Comparison of ENCODE assay signal across 1 cellular context in the genomic region with DNA sequence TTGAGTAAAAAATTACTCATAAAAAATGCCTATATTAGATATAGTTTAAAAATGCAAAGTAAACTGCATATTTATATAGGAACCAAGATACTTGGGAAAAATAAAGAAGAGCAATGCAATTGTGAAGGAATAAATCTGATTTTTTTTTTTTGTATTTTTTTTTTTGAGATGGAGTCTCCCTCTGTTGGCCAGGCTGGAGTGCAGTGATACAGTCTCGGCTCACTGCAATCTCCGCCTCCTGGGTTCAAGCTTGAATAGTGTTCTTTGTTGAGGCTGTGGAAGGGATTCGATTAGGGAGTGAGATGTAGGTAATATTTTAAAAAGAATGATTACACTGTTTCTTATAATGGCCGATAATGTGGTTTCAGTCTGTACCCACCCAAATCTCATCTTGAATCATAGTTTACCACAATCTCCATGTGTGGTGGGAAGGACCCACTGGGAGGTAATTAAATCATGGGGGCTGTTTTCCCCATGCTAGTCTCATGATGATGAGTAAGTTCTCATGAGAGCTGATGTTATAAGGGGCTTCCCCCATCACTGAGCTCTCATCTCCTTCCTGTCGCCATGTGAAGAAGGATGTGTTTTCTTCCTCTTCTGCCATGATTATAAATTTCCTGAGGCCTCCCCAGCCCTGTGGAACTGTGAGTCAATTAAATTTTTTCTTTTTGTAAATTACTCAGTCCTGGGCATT.
TF ChIP-seq lines count a peak whose summit lies in the region.

No MANE protein-coding gene starts in this region.

TF ChIP-seq in GM23338, 12 proteins besides CTCF, POLR2A, EP300 and RAD21:
- TF ChIP-seq, protein P1, sequence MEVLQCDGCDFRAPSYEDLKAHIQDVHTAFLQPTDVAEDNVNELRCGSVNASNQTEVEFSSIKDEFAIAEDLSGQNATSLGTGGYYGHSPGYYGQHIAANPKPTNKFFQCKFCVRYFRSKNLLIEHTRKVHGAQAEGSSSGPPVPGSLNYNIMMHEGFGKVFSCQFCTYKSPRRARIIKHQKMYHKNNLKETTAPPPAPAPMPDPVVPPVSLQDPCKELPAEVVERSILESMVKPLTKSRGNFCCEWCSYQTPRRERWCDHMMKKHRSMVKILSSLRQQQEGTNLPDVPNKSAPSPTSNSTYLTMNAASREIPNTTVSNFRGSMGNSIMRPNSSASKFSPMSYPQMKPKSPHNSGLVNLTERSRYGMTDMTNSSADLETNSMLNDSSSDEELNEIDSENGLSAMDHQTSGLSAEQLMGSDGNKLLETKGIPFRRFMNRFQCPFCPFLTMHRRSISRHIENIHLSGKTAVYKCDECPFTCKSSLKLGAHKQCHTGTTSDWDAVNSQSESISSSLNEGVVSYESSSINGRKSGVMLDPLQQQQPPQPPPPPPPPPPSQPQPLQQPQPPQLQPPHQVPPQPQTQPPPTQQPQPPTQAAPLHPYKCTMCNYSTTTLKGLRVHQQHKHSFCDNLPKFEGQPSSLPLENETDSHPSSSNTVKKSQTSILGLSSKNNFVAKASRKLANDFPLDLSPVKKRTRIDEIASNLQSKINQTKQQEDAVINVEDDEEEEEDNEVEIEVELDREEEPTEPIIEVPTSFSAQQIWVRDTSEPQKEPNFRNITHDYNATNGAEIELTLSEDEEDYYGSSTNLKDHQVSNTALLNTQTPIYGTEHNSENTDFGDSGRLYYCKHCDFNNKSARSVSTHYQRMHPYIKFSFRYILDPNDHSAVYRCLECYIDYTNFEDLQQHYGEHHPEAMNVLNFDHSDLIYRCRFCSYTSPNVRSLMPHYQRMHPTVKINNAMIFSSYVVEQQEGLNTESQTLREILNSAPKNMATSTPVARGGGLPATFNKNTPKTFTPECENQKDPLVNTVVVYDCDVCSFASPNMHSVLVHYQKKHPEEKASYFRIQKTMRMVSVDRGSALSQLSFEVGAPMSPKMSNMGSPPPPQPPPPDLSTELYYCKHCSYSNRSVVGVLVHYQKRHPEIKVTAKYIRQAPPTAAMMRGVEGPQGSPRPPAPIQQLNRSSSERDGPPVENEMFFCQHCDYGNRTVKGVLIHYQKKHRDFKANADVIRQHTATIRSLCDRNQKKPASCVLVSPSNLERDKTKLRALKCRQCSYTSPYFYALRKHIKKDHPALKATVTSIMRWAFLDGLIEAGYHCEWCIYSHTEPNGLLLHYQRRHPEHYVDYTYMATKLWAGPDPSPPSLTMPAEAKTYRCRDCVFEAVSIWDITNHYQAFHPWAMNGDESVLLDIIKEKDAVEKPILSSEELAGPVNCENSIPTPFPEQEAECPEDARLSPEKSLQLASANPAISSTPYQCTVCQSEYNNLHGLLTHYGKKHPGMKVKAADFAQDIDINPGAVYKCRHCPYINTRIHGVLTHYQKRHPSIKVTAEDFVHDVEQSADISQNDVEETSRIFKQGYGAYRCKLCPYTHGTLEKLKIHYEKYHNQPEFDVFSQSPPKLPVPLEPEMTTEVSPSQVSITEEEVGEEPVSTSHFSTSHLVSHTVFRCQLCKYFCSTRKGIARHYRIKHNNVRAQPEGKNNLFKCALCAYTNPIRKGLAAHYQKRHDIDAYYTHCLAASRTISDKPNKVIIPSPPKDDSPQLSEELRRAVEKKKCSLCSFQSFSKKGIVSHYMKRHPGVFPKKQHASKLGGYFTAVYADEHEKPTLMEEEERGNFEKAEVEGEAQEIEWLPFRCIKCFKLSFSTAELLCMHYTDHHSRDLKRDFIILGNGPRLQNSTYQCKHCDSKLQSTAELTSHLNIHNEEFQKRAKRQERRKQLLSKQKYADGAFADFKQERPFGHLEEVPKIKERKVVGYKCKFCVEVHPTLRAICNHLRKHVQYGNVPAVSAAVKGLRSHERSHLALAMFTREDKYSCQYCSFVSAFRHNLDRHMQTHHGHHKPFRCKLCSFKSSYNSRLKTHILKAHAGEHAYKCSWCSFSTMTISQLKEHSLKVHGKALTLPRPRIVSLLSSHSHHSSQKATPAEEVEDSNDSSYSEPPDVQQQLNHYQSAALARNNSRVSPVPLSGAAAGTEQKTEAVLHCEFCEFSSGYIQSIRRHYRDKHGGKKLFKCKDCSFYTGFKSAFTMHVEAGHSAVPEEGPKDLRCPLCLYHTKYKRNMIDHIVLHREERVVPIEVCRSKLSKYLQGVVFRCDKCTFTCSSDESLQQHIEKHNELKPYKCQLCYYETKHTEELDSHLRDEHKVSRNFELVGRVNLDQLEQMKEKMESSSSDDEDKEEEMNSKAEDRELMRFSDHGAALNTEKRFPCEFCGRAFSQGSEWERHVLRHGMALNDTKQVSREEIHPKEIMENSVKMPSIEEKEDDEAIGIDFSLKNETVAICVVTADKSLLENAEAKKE (CRISPR knock-in tag; IDR thresholded peaks at IDR 0.05), result no peak
- TF ChIP-seq, protein P2, sequence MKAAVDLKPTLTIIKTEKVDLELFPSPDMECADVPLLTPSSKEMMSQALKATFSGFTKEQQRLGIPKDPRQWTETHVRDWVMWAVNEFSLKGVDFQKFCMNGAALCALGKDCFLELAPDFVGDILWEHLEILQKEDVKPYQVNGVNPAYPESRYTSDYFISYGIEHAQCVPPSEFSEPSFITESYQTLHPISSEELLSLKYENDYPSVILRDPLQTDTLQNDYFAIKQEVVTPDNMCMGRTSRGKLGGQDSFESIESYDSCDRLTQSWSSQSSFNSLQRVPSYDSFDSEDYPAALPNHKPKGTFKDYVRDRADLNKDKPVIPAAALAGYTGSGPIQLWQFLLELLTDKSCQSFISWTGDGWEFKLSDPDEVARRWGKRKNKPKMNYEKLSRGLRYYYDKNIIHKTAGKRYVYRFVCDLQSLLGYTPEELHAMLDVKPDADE (IDR thresholded peaks at IDR 0.05), result no peak
- TF ChIP-seq JUNB (IDR thresholded peaks at IDR 0.05; ENCODE audit: unreplicated experiment), result no peak
